ENCODE assay signal across 1 cellular context in the genomic region with DNA sequence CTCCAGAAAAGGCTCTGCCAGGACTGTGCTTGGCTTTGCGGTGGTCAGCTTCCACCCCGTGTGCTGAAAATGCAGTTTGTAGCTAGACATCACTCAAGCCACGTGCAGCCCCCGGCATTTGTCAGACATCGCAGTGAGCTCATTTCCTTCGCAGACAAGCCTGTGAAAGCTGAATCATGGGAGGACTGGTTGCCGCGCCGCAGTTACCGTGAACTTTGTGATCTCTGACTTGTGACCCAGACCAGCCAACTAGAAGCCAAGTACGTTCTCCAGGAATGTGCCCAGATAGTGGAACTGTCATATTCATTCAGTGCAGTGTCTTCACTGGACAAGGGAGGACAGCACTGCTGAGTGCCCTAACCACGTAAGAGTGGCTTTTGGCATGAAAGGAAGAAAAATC.
TF ChIP-seq lines count a peak whose summit lies in the region.

No MANE protein-coding gene starts in this region.

TF ChIP-seq in GM23338, 12 proteins besides CTCF, POLR2A, EP300 and RAD21:
- TF ChIP-seq EZH2phosphoT487 (IDR thresholded peaks at IDR 0.05; ENCODE audit: unreplicated experiment) (no peak), CREB1 (CRISPR knock-in tag; IDR thresholded peaks at IDR 0.05; ENCODE audit: low read depth) (no peak), EZH2 (IDR thresholded peaks at IDR 0.05; ENCODE audit: low read depth, unreplicated experiment) (no peak), ZNF331 (CRISPR knock-in tag; IDR thresholded peaks at IDR 0.05; ENCODE audit: low read depth) (no peak), ZNF114 (CRISPR knock-in tag; IDR thresholded peaks at IDR 0.05) (no peak), POLR2AphosphoS5 (IDR thresholded peaks at IDR 0.05; ENCODE audit: low read depth) (no peak)
- TF ChIP-seq, protein P1, sequence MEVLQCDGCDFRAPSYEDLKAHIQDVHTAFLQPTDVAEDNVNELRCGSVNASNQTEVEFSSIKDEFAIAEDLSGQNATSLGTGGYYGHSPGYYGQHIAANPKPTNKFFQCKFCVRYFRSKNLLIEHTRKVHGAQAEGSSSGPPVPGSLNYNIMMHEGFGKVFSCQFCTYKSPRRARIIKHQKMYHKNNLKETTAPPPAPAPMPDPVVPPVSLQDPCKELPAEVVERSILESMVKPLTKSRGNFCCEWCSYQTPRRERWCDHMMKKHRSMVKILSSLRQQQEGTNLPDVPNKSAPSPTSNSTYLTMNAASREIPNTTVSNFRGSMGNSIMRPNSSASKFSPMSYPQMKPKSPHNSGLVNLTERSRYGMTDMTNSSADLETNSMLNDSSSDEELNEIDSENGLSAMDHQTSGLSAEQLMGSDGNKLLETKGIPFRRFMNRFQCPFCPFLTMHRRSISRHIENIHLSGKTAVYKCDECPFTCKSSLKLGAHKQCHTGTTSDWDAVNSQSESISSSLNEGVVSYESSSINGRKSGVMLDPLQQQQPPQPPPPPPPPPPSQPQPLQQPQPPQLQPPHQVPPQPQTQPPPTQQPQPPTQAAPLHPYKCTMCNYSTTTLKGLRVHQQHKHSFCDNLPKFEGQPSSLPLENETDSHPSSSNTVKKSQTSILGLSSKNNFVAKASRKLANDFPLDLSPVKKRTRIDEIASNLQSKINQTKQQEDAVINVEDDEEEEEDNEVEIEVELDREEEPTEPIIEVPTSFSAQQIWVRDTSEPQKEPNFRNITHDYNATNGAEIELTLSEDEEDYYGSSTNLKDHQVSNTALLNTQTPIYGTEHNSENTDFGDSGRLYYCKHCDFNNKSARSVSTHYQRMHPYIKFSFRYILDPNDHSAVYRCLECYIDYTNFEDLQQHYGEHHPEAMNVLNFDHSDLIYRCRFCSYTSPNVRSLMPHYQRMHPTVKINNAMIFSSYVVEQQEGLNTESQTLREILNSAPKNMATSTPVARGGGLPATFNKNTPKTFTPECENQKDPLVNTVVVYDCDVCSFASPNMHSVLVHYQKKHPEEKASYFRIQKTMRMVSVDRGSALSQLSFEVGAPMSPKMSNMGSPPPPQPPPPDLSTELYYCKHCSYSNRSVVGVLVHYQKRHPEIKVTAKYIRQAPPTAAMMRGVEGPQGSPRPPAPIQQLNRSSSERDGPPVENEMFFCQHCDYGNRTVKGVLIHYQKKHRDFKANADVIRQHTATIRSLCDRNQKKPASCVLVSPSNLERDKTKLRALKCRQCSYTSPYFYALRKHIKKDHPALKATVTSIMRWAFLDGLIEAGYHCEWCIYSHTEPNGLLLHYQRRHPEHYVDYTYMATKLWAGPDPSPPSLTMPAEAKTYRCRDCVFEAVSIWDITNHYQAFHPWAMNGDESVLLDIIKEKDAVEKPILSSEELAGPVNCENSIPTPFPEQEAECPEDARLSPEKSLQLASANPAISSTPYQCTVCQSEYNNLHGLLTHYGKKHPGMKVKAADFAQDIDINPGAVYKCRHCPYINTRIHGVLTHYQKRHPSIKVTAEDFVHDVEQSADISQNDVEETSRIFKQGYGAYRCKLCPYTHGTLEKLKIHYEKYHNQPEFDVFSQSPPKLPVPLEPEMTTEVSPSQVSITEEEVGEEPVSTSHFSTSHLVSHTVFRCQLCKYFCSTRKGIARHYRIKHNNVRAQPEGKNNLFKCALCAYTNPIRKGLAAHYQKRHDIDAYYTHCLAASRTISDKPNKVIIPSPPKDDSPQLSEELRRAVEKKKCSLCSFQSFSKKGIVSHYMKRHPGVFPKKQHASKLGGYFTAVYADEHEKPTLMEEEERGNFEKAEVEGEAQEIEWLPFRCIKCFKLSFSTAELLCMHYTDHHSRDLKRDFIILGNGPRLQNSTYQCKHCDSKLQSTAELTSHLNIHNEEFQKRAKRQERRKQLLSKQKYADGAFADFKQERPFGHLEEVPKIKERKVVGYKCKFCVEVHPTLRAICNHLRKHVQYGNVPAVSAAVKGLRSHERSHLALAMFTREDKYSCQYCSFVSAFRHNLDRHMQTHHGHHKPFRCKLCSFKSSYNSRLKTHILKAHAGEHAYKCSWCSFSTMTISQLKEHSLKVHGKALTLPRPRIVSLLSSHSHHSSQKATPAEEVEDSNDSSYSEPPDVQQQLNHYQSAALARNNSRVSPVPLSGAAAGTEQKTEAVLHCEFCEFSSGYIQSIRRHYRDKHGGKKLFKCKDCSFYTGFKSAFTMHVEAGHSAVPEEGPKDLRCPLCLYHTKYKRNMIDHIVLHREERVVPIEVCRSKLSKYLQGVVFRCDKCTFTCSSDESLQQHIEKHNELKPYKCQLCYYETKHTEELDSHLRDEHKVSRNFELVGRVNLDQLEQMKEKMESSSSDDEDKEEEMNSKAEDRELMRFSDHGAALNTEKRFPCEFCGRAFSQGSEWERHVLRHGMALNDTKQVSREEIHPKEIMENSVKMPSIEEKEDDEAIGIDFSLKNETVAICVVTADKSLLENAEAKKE (CRISPR knock-in tag; IDR thresholded peaks at IDR 0.05), result no peak
- TF ChIP-seq, protein P2, sequence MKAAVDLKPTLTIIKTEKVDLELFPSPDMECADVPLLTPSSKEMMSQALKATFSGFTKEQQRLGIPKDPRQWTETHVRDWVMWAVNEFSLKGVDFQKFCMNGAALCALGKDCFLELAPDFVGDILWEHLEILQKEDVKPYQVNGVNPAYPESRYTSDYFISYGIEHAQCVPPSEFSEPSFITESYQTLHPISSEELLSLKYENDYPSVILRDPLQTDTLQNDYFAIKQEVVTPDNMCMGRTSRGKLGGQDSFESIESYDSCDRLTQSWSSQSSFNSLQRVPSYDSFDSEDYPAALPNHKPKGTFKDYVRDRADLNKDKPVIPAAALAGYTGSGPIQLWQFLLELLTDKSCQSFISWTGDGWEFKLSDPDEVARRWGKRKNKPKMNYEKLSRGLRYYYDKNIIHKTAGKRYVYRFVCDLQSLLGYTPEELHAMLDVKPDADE (IDR thresholded peaks at IDR 0.05), result no peak
